In genomic region chr10:124322191-124322980, GRCh38 we compare ENCODE assay signal across 25 cellular contexts.
"Had no signal": no experiment of that assay in that cellular context is flagged by ENCODE, and none has a peak within 500 bp of the region (broad histone marks: within the 10 kb centered on the region; RNA-seq: fewer than 3 reads in every experiment).

No MANE protein-coding gene starts in this region.

- H3K4me3 ChIP-seq: breast epithelium, esophagus squamous epithelium, gastrocnemius medialis, mucosa of descending colon, psoas muscle, stomach, suprapubic skin, vagina had no signal

- H3K9me3 Mint-ChIP-seq: activated naive CD4-positive, alpha-beta T cell treated with anti-CD3 and anti-CD28 coated beads for 36 hours; activated naive CD8-positive, alpha-beta T cell treated with anti-CD3 and anti-CD28 coated beads, Interleukin-2, amount 10 ng/mL, durations not matched to agents 7 days and 5 days; activated T-cell treated with anti-CD3 and anti-CD28 coated beads, Interleukin-2, amount 50 U/mL, for 72 hours; central memory CD8-positive, alpha-beta T cell; memory B cell; stimulated activated effector memory CD8-positive, alpha-beta T cell treated with anti-CD3 and anti-CD28 coated beads, Interleukin-12 subunit alpha, Interleukin-12 subunit beta, amount 100 ng/mL, for 72 hours; T-helper 1 cell treated with Interleukin-12 subunit alpha and Interleukin-12 subunit beta and Interleukin-4 antibody, amounts not matched to agents 30 μg/mL and 1 μg/mL, for 36 hours had no signal

- H3K4me1 ChIP-seq: breast epithelium, esophagus squamous epithelium, gastrocnemius medialis, psoas muscle, stomach, suprapubic skin, vagina had no signal

- ATAC-seq: activated T-cell treated with anti-CD3 and anti-CD28 coated beads, Interleukin-2, amount 50 U/mL, for 72 hours; gastrocnemius medialis; mucosa of descending colon; psoas muscle; right cardiac atrium; stimulated activated effector memory CD8-positive, alpha-beta T cell treated with anti-CD3 and anti-CD28 coated beads, Interleukin-12 subunit alpha, Interleukin-12 subunit beta, amount 100 ng/mL, for 72 hours had no signal

- H3K27ac Mint-ChIP-seq: activated B cell treated with CpG ODN at 0.5 μM for 24 hours; activated naive CD4-positive, alpha-beta T cell treated with anti-CD3 and anti-CD28 coated beads for 36 hours; activated naive CD8-positive, alpha-beta T cell treated with anti-CD3 and anti-CD28 coated beads, Interleukin-2, amount 10 ng/mL, durations not matched to agents 7 days and 5 days; activated T-cell treated with anti-CD3 and anti-CD28 coated beads, Interleukin-2, amount 50 U/mL, for 72 hours; memory B cell; stimulated activated effector memory CD8-positive, alpha-beta T cell treated with anti-CD3 and anti-CD28 coated beads, Interleukin-12 subunit alpha, Interleukin-12 subunit beta, amount 100 ng/mL, for 72 hours; T-helper 1 cell treated with Interleukin-12 subunit alpha and Interleukin-12 subunit beta and Interleukin-4 antibody, amounts not matched to agents 30 μg/mL and 1 μg/mL, for 36 hours had no signal

- H3K4me3 Mint-ChIP-seq: activated B cell treated with CpG ODN at 0.5 μM for 24 hours; activated naive CD4-positive, alpha-beta T cell treated with anti-CD3 and anti-CD28 coated beads for 36 hours; activated naive CD8-positive, alpha-beta T cell treated with anti-CD3 and anti-CD28 coated beads, Interleukin-2, amount 10 ng/mL, durations not matched to agents 7 days and 5 days; activated T-cell treated with anti-CD3 and anti-CD28 coated beads, Interleukin-2, amount 50 U/mL, for 72 hours; central memory CD8-positive, alpha-beta T cell; memory B cell; stimulated activated effector memory CD8-positive, alpha-beta T cell treated with anti-CD3 and anti-CD28 coated beads, Interleukin-12 subunit alpha, Interleukin-12 subunit beta, amount 100 ng/mL, for 72 hours; T-helper 1 cell treated with Interleukin-12 subunit alpha and Interleukin-12 subunit beta and Interleukin-4 antibody, amounts not matched to agents 30 μg/mL and 1 μg/mL, for 36 hours had no signal

- H3K4me1 Mint-ChIP-seq: activated B cell treated with CpG ODN at 0.5 μM for 24 hours; activated naive CD8-positive, alpha-beta T cell treated with anti-CD3 and anti-CD28 coated beads, Interleukin-2, amount 10 ng/mL, durations not matched to agents 7 days and 5 days; central memory CD8-positive, alpha-beta T cell; memory B cell had no signal

- FAIRE-seq: colon had no signal

- H3K36me3 ChIP-seq: breast epithelium, esophagus squamous epithelium, gastrocnemius medialis, stomach, suprapubic skin, vagina had no signal

- DNase-seq: activated B cell treated with CpG ODN at 0.5 μM for 24 hours; activated CD4-positive, alpha-beta T cell treated with anti-CD3 and anti-CD28 coated beads for 48 hours; activated effector memory CD4-positive, alpha-beta T cell treated with Interleukin-2 at 50 U/mL for 16 hours; activated naive CD4-positive, alpha-beta T cell treated with anti-CD3 and anti-CD28 coated beads for 36 hours; activated naive CD8-positive, alpha-beta T cell treated with anti-CD3 and anti-CD28 coated beads, Interleukin-2, amount 10 ng/mL, durations not matched to agents 7 days and 5 days; activated T-cell treated with anti-CD3 and anti-CD28 coated beads, Interleukin-2, amount 50 U/mL, for 72 hours; amniotic stem cell; esophagus squamous epithelium; gastrocnemius medialis; hippocampal formation; mucosa of descending colon; occipital lobe; psoas muscle; right cardiac atrium; stimulated activated CD4-positive, alpha-beta T cell treated with anti-CD3 and anti-CD28 coated beads, Interleukin-1b, Interleukin-23, amount 100 ng/mL, for 48 hours; stomach; T1000 had no signal

- H3K27me3 ChIP-seq: breast epithelium, gastrocnemius medialis, stomach, suprapubic skin, vagina had no signal

- H3K27ac ChIP-seq: breast epithelium, esophagus squamous epithelium, gastrocnemius medialis, psoas muscle, stomach, suprapubic skin, vagina had no signal

- H3K9me3 ChIP-seq: breast epithelium, esophagus squamous epithelium, gastrocnemius medialis, mucosa of descending colon, psoas muscle, stomach, suprapubic skin, vagina had no signal

- H3K36me3 Mint-ChIP-seq: activated naive CD8-positive, alpha-beta T cell treated with anti-CD3 and anti-CD28 coated beads, Interleukin-2, amount 10 ng/mL, durations not matched to agents 7 days and 5 days; memory B cell; stimulated activated effector memory CD8-positive, alpha-beta T cell treated with anti-CD3 and anti-CD28 coated beads, Interleukin-12 subunit alpha, Interleukin-12 subunit beta, amount 100 ng/mL, for 72 hours had no signal
